Comparison of ENCODE assay signal across 6 cellular contexts in genomic region chr17:4988168-4988567, GRCh38. TPM values are rescaled to one million over a fixed set of nuclear protein-coding genes. Genes with fewer than 3 reads are reported as not detected.
DNase-seq lines count a peak whose midpoint lies in the region; ATAC-seq and TF ChIP-seq lines count a peak whose summit lies in the region.

No MANE protein-coding gene starts in this region.

- no peaks in the 10 kb centered on the region for H3K27me3 ChIP-seq in body of pancreas

- peak overlapping the region; percentile 79 to 96 (median 88) for H3K27ac ChIP-seq in body of pancreas

- intact Hi-C loops in body of pancreas (cut with DNase I) = no loop called here

- peaks cover 23% of the 10 kb centered on the region for H3K4me1 ChIP-seq in body of pancreas

- ATAC-seq in GM21360 (IDR thresholded peaks at IDR 0.05; ENCODE audit: unreplicated experiment) (peak; percentile 7), body of pancreas (no peak)

- TF ChIP-seq CTCF in body of pancreas (IDR thresholded peaks at IDR 0.05) = no peak
- no peak for TF ChIP-seq CTCF in nephron (IDR thresholded peaks at IDR 0.05; ENCODE audit: unreplicated experiment in 3 of 3)

- H3K27ac Mint-ChIP-seq in nephron = peak overlapping the region; percentile 67 to 90 (median 83)

- no peaks in the 10 kb centered on the region for H3K9me3 ChIP-seq in body of pancreas

- H3K4me3 ChIP-seq in body of pancreas = peak overlapping the region; percentile 91 to 96

- 24 to 34% methylated on average over 10 of the region's 10 CpGs for WGBS in body of pancreas, 2 donors

- peak overlapping the region; percentile 83 to 92 (median 88) for H3K4me3 Mint-ChIP-seq in nephron

- TF ChIP-seq POLR2A in body of pancreas (IDR thresholded peaks at IDR 0.05) = no peak

- peaks cover 4% of the 10 kb centered on the region for H3K36me3 Mint-ChIP-seq in nephron (ENCODE audit: low read depth)

- H3K9me3 Mint-ChIP-seq in nephron = no peaks in the 10 kb centered on the region

- DNase-seq in body of pancreas = no peak
- DNase-seq in NCI-H146 (lab: John Stamatoyannopoulos, UW) = no peak
- DNase-seq in globus pallidus (ENCODE audit: low spot score) = no peak
- no peak for DNase-seq in NCI-H446 treated with DMSO at 0.1 percent for 48 hours (lab: John Stamatoyannopoulos, UW)

- H3K27me3 Mint-ChIP-seq in nephron (ENCODE audit: low read depth) = no peaks in the 10 kb centered on the region

- peaks cover 34% of the 10 kb centered on the region for H3K4me1 Mint-ChIP-seq in nephron

- H3K36me3 ChIP-seq in body of pancreas (replicated peaks in 1 of 2; ENCODE audit: insufficient read depth in 1 of 2, low read depth in 2 of 2) = no peaks in the 10 kb centered on the region

RNA-seq across cellular contexts. Expression of gene CAMTA2, which starts 0.7 kb away (rescaled TPM):
- total RNA-seq in body of pancreas = 10 to 100 TPM; 17.1 to 48.8 TPM

RNA-seq across cellular contexts. Expression of gene INCA1, which starts 9.2 kb away (rescaled TPM):
- 1 to 10 TPM in 1 of 2 donors, not detected in 1; 1.0 TPM for total RNA-seq in body of pancreas

RNA-seq across cellular contexts. Expression of gene KIF1C, which starts 9.6 kb away (rescaled TPM):
- total RNA-seq in body of pancreas = 10 to 100 TPM; 43.1 to 54.4 TPM

RNA-seq across cellular contexts. Expression of gene SPAG7, which starts 20.6 kb away (rescaled TPM):
- total RNA-seq in body of pancreas = 10 to 100 TPM; 26.2 to 29.0 TPM

RNA-seq across cellular contexts. Expression of gene ENO3, which starts 37.2 kb away (rescaled TPM):
- 1 to 10 TPM; 3.3 to 3.6 TPM for total RNA-seq in body of pancreas
